ENCODE assay signal across 12 cellular contexts in the genomic region with DNA sequence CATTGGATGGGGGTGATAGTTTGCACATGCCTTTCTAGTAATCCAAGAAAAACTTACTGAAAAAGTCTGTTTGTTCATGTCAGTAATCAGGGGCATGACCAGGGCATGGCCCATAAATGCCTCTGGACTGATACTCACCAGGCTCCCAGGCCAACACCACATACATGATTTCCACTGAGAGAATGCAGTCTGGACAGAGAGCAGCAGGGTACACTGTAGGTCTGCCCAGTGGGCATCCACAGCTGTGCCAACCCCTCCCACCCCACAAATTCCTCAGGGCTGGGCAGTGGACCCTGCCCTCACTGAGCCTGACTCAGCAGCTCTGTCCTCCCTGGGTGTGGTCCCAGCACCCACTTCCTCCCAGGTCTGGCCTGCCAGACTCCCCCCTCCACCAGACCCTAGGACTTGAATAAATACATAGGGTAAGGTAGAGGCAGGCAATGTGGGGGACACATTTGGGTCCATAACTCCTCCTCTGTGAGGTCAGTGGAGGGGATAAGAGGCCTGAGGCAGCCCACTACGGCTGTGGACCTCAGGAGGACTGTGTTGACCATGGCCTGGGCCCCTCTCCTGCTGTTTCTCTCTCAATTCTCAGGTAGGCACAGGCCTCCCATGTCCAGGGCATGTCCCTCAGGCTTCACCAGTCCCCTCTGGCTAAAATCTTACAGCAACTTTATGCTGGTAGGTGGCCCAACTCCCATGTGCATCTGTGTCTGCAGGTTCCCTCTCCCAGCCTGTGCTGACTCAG.
DNase-seq lines count a peak whose midpoint lies in the region; ATAC-seq and TF ChIP-seq lines count a peak whose summit lies in the region.
"Had no signal": no experiment of that assay in that cellular context is flagged by ENCODE, and none has a peak within 500 bp of the region (broad histone marks: within the 10 kb centered on the region; RNA-seq: fewer than 3 reads in every experiment).

No MANE protein-coding gene starts in this region.

- TF ChIP-seq CTCF in epithelial cell of esophagus (IDR thresholded peaks at IDR 0.05; ENCODE audit: insufficient read depth, low read depth, low read length, missing control alignments) (no peak), neural cell (IDR thresholded peaks at IDR 0.05; ENCODE audit: poor library complexity, severe bottlenecking) (no peak)

- no peak overlapping the region for H3K4me3 ChIP-seq in MG63
- no peak overlapping the region for H3K4me3 ChIP-seq in epithelial cell of esophagus (ENCODE audit: low read length)
- H3K4me3 ChIP-seq in neural cell (ENCODE audit: low read length): peak overlapping the region; percentile 49

- no peaks in the 10 kb centered on the region for H3K9me2 ChIP-seq in neural cell (ENCODE audit: insufficient read depth, low read length)

- no peaks in the 10 kb centered on the region for H4K20me1 ChIP-seq in neural cell (ENCODE audit: insufficient read depth)

- no peak overlapping the region for H2AFZ ChIP-seq in neural cell (ENCODE audit: low read depth, low read length)

- no peak for TF ChIP-seq RAD21 in neural cell (conservative IDR thresholded peaks at IDR 0.05)

- H3F3A ChIP-seq in neural cell (ENCODE audit: insufficient read depth, low read length, poor library complexity, severe bottlenecking): no peaks in the 10 kb centered on the region

- no peaks in the 10 kb centered on the region for H3K79me2 ChIP-seq in neural cell (replicated peaks; ENCODE audit: insufficient read depth, low read length)

- no peak overlapping the region for H3K9ac ChIP-seq in neural cell (ENCODE audit: low read length)

- H3K36me3 ChIP-seq in MG63 (no peaks in the 10 kb centered on the region), neural cell (ENCODE audit: insufficient read depth, low read length) (no peaks in the 10 kb centered on the region)

- DNase-seq in A172 (ENCODE audit: low spot score): peak; percentile 59
- DNase-seq in MG63: peak; percentile 96
- peak; percentile 55 for DNase-seq in epithelial cell of esophagus (ENCODE audit: low read depth)
- DNase-seq in activated CD4-positive, CD25-positive, alpha-beta regulatory T cell treated with anti-CD3 and anti-CD28 coated beads, Interleukin-2, amount 50 U/mL, for 72 hours: no peak
- no peak for DNase-seq in foreskin melanocyte
- DNase-seq in activated T-cell treated with anti-CD3 and anti-CD28 coated beads, Interleukin-2, amount 50 U/mL, for 1 hour: no peak
- DNase-seq: activated CD4-positive, alpha-beta T cell treated with anti-CD3 and anti-CD28 coated beads, Interleukin-2, amount 10 ng/mL, durations not matched to agents 24 days and 14 days; activated T-cell treated with anti-CD3 and anti-CD28 coated beads, Interleukin-2, amount 50 U/mL, for 48 hours; NCI-H1417 treated with DMSO at 0.1 percent for 48 hours; Right ventricle myocardium superior had no signal

- no peaks in the 10 kb centered on the region for H3K9me3 ChIP-seq in MG63
- H3K9me3 ChIP-seq in neural cell (ENCODE audit: low read length): no peaks in the 10 kb centered on the region

- H3K27ac ChIP-seq in neural cell (ENCODE audit: low read length): peak overlapping the region; percentile 74

- no peaks in the 10 kb centered on the region for H3K27me3 ChIP-seq in MG63
- no peaks in the 10 kb centered on the region for H3K27me3 ChIP-seq in neural cell (ENCODE audit: insufficient read depth, low read depth, low read length)

- no peak for ATAC-seq in GM21723 (IDR thresholded peaks at IDR 0.05; ENCODE audit: unreplicated experiment)

- no peak overlapping the region for H3K4me2 ChIP-seq in neural cell (ENCODE audit: low read length)

- TF ChIP-seq EP300 in neural cell (conservative IDR thresholded peaks at IDR 0.05; ENCODE audit: poor library complexity, severe bottlenecking): no peak

TF ChIP-seq in neural cell, 6 proteins besides CTCF, POLR2A, EP300 and RAD21:
- TF ChIP-seq POLR2AphosphoS5 (IDR thresholded peaks at IDR 0.05) (no peak), MXI1 (conservative IDR thresholded peaks at IDR 0.05; ENCODE audit: poor library complexity, severe bottlenecking) (no peak), SMC3 (conservative IDR thresholded peaks at IDR 0.05; ENCODE audit: poor library complexity) (no peak), TAF1 (IDR thresholded peaks at IDR 0.05; ENCODE audit: low read depth) (no peak), EZH2 (IDR thresholded peaks at IDR 0.05; ENCODE audit: borderline replicate concordance, insufficient read depth, low read length, poor library complexity, severe bottlenecking) (no peak)
- TF ChIP-seq, protein P1, sequence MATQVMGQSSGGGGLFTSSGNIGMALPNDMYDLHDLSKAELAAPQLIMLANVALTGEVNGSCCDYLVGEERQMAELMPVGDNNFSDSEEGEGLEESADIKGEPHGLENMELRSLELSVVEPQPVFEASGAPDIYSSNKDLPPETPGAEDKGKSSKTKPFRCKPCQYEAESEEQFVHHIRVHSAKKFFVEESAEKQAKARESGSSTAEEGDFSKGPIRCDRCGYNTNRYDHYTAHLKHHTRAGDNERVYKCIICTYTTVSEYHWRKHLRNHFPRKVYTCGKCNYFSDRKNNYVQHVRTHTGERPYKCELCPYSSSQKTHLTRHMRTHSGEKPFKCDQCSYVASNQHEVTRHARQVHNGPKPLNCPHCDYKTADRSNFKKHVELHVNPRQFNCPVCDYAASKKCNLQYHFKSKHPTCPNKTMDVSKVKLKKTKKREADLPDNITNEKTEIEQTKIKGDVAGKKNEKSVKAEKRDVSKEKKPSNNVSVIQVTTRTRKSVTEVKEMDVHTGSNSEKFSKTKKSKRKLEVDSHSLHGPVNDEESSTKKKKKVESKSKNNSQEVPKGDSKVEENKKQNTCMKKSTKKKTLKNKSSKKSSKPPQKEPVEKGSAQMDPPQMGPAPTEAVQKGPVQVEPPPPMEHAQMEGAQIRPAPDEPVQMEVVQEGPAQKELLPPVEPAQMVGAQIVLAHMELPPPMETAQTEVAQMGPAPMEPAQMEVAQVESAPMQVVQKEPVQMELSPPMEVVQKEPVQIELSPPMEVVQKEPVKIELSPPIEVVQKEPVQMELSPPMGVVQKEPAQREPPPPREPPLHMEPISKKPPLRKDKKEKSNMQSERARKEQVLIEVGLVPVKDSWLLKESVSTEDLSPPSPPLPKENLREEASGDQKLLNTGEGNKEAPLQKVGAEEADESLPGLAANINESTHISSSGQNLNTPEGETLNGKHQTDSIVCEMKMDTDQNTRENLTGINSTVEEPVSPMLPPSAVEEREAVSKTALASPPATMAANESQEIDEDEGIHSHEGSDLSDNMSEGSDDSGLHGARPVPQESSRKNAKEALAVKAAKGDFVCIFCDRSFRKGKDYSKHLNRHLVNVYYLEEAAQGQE (IDR thresholded peaks at IDR 0.05; ENCODE audit: borderline replicate concordance): no peak

Comparison
In these comparisons a context has a peak if more than half of its experiments do, and no peak if none do; other contexts are left out.
1. DNase-seq: peak in A172 (single experiment), MG63 (single experiment) and epithelial cell of esophagus (single experiment); none in activated CD4-positive, CD25-positive, alpha-beta regulatory T cell treated with anti-CD3 and anti-CD28 coated beads, Interleukin-2, amount 50 U/mL, for 72 hours (single experiment), foreskin melanocyte (single experiment) and activated T-cell treated with anti-CD3 and anti-CD28 coated beads, Interleukin-2, amount 50 U/mL, for 1 hour (single experiment).